In the genomic region with DNA sequence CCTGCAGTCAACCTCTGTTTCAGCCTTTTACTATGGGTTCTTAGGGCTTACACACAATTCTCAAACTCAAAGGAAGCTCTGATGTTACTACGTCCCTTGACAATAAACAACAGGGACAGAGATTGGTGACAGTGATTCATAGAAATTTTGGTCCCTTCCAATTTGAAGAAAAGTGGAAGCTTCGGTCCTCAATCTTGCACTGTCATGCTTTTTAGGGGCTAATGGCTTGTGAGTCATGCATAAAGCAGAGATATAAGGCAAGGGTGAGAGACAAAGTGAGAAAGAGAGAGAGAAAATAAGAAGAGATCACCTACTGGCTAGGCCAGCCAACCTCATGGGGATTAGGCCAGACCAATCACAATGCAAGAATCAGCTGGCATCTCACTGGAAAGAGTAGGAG, we compare ENCODE assay signal across 2 cellular contexts.
TF ChIP-seq lines count a peak whose summit lies in the region.

No MANE protein-coding gene starts in this region.

TF ChIP-seq in IMR-90, 13 proteins besides CTCF, POLR2A, EP300 and RAD21:
- TF ChIP-seq NFE2L2 (IDR thresholded peaks at IDR 0.05; ENCODE audit: low read depth, low read length), result 0 out of 2 replicates have a peak, but pooled peaks have one; percentile 15
- no peak for TF ChIP-seq MXI1 (IDR thresholded peaks at IDR 0.05; ENCODE audit: borderline replicate concordance, low read depth, low read length)
- TF ChIP-seq, protein P1, sequence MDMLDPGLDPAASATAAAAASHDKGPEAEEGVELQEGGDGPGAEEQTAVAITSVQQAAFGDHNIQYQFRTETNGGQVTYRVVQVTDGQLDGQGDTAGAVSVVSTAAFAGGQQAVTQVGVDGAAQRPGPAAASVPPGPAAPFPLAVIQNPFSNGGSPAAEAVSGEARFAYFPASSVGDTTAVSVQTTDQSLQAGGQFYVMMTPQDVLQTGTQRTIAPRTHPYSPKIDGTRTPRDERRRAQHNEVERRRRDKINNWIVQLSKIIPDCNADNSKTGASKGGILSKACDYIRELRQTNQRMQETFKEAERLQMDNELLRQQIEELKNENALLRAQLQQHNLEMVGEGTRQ (IDR thresholded peaks at IDR 0.05; ENCODE audit: low read depth, low read length), result no peak
- TF ChIP-seq RFX5 (IDR thresholded peaks at IDR 0.05; ENCODE audit: low read depth, low read length), result no peak
- no peak for TF ChIP-seq CHD1 (IDR thresholded peaks at IDR 0.05; ENCODE audit: low read depth, low read length)
- no peak for TF ChIP-seq CEBPB (IDR thresholded peaks at IDR 0.05; ENCODE audit: low read depth, low read length)
- TF ChIP-seq FOS (IDR thresholded peaks at IDR 0.05; ENCODE audit: low read depth, low read length), result no peak

TF ChIP-seq in K562, 482 proteins besides CTCF, POLR2A, EP300 and RAD21 (continues in another document):
- TF ChIP-seq, protein P2, sequence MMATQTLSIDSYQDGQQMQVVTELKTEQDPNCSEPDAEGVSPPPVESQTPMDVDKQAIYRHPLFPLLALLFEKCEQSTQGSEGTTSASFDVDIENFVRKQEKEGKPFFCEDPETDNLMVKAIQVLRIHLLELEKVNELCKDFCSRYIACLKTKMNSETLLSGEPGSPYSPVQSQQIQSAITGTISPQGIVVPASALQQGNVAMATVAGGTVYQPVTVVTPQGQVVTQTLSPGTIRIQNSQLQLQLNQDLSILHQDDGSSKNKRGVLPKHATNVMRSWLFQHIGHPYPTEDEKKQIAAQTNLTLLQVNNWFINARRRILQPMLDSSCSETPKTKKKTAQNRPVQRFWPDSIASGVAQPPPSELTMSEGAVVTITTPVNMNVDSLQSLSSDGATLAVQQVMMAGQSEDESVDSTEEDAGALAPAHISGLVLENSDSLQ (IDR thresholded peaks at IDR 0.05), result peak; percentile 82
- no peak for TF ChIP-seq HNRNPH1 (optimal IDR thresholded peaks at IDR 0.05; ENCODE audit: low read depth, low read length)
- peak; percentile 97 for TF ChIP-seq ZNF316 (IDR thresholded peaks at IDR 0.05)
- TF ChIP-seq, protein P3, sequence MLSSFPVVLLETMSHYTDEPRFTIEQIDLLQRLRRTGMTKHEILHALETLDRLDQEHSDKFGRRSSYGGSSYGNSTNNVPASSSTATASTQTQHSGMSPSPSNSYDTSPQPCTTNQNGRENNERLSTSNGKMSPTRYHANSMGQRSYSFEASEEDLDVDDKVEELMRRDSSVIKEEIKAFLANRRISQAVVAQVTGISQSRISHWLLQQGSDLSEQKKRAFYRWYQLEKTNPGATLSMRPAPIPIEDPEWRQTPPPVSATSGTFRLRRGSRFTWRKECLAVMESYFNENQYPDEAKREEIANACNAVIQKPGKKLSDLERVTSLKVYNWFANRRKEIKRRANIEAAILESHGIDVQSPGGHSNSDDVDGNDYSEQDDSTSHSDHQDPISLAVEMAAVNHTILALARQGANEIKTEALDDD (IDR thresholded peaks at IDR 0.05), result peak; percentile 31; the same call in 1 of the 2 replicates
- TF ChIP-seq PRPF4 (IDR thresholded peaks at IDR 0.05; ENCODE audit: insufficient read depth, low read depth, low read length, poor library complexity, severe bottlenecking), result no peak
- peak; percentile 83 for TF ChIP-seq SMARCA4 (IDR thresholded peaks at IDR 0.05)
- TF ChIP-seq SMARCC2 (IDR thresholded peaks at IDR 0.05; ENCODE audit: low read depth), result 0 out of 2 replicates have a peak, but pooled peaks have one; percentile 25
- no peak for TF ChIP-seq ESRRA (IDR thresholded peaks at IDR 0.05; ENCODE audit: borderline replicate concordance, low read depth)
- no peak for TF ChIP-seq ZNF589 (CRISPR knock-in tag; IDR thresholded peaks at IDR 0.05; ENCODE audit: low read depth)
- TF ChIP-seq, protein P4, sequence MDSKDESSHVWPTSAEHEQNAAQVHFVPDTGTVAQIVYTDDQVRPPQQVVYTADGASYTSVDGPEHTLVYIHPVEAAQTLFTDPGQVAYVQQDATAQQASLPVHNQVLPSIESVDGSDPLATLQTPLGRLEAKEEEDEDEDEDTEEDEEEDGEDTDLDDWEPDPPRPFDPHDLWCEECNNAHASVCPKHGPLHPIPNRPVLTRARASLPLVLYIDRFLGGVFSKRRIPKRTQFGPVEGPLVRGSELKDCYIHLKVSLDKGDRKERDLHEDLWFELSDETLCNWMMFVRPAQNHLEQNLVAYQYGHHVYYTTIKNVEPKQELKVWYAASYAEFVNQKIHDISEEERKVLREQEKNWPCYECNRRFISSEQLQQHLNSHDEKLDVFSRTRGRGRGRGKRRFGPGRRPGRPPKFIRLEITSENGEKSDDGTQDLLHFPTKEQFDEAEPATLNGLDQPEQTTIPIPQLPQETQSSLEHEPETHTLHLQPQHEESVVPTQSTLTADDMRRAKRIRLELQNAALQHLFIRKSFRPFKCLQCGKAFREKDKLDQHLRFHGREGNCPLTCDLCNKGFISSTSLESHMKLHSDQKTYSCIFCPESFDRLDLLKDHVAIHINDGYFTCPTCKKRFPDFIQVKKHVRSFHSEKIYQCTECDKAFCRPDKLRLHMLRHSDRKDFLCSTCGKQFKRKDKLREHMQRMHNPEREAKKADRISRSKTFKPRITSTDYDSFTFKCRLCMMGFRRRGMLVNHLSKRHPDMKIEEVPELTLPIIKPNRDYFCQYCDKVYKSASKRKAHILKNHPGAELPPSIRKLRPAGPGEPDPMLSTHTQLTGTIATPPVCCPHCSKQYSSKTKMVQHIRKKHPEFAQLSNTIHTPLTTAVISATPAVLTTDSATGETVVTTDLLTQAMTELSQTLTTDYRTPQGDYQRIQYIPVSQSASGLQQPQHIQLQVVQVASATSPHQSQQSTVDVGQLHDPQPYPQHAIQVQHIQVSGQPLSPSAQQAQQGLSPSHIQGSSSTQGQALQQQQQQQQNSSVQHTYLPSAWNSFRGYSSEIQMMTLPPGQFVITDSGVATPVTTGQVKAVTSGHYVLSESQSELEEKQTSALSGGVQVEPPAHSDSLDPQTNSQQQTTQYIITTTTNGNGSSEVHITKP (IDR thresholded peaks at IDR 0.05; ENCODE audit: partially characterized antibody), result peak; percentile 93
- no peak for TF ChIP-seq RUNX1 (IDR thresholded peaks at IDR 0.05; ENCODE audit: low read depth)
- TF ChIP-seq, protein P5, sequence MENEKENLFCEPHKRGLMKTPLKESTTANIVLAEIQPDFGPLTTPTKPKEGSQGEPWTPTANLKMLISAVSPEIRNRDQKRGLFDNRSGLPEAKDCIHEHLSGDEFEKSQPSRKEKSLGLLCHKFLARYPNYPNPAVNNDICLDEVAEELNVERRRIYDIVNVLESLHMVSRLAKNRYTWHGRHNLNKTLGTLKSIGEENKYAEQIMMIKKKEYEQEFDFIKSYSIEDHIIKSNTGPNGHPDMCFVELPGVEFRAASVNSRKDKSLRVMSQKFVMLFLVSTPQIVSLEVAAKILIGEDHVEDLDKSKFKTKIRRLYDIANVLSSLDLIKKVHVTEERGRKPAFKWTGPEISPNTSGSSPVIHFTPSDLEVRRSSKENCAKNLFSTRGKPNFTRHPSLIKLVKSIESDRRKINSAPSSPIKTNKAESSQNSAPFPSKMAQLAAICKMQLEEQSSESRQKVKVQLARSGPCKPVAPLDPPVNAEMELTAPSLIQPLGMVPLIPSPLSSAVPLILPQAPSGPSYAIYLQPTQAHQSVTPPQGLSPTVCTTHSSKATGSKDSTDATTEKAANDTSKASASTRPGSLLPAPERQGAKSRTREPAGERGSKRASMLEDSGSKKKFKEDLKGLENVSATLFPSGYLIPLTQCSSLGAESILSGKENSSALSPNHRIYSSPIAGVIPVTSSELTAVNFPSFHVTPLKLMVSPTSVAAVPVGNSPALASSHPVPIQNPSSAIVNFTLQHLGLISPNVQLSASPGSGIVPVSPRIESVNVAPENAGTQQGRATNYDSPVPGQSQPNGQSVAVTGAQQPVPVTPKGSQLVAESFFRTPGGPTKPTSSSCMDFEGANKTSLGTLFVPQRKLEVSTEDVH (IDR thresholded peaks at IDR 0.05; ENCODE audit: low read depth, partially characterized antibody), result no peak
- peak; percentile 78 for TF ChIP-seq ARID1B (IDR thresholded peaks at IDR 0.05)
- TF ChIP-seq ATF7 (IDR thresholded peaks at IDR 0.05), result peak; percentile 32; the same call in 1 of the 2 replicates
- peak; percentile 44 to 74; a peak in 3 of 4 replicates for TF ChIP-seq FOXK2 (conservative IDR thresholded peaks at IDR 0.05 in 1 of 2, IDR thresholded peaks at IDR 0.05 in 1 of 2; ENCODE audit: low read depth in 2 of 2)
- TF ChIP-seq FOS (IDR thresholded peaks at IDR 0.05; ENCODE audit: extremely low read depth, insufficient read length), result no peak
- TF ChIP-seq TRIM24 (IDR thresholded peaks at IDR 0.05), result peak; percentile 44 to 58; a peak in 3 of 4 replicates
- TF ChIP-seq MAFG (tag; conservative IDR thresholded peaks at IDR 0.05), result peak; percentile 86
- TF ChIP-seq JUN (IDR thresholded peaks at IDR 0.05; ENCODE audit: borderline replicate concordance, low read depth, low read length), result peak; percentile 58; the same call in 1 of the 2 replicates
- TF ChIP-seq JUN (CRISPR knock-in tag; IDR thresholded peaks at IDR 0.05; ENCODE audit: borderline replicate concordance), result no peak
- TF ChIP-seq EP400 (IDR thresholded peaks at IDR 0.05), result 0 out of 2 replicates have a peak, but pooled peaks have one; percentile 22
- peak; percentile 78 for TF ChIP-seq SMARCE1 (IDR thresholded peaks at IDR 0.05)
- TF ChIP-seq NFE2 (IDR thresholded peaks at IDR 0.05; ENCODE audit: low read depth), result peak; percentile 84
- peak in 1 of 2 experiments; percentile 72; a peak in 2 of 4 replicates for TF ChIP-seq HDAC1 (IDR thresholded peaks at IDR 0.05)
- TF ChIP-seq, protein P6, sequence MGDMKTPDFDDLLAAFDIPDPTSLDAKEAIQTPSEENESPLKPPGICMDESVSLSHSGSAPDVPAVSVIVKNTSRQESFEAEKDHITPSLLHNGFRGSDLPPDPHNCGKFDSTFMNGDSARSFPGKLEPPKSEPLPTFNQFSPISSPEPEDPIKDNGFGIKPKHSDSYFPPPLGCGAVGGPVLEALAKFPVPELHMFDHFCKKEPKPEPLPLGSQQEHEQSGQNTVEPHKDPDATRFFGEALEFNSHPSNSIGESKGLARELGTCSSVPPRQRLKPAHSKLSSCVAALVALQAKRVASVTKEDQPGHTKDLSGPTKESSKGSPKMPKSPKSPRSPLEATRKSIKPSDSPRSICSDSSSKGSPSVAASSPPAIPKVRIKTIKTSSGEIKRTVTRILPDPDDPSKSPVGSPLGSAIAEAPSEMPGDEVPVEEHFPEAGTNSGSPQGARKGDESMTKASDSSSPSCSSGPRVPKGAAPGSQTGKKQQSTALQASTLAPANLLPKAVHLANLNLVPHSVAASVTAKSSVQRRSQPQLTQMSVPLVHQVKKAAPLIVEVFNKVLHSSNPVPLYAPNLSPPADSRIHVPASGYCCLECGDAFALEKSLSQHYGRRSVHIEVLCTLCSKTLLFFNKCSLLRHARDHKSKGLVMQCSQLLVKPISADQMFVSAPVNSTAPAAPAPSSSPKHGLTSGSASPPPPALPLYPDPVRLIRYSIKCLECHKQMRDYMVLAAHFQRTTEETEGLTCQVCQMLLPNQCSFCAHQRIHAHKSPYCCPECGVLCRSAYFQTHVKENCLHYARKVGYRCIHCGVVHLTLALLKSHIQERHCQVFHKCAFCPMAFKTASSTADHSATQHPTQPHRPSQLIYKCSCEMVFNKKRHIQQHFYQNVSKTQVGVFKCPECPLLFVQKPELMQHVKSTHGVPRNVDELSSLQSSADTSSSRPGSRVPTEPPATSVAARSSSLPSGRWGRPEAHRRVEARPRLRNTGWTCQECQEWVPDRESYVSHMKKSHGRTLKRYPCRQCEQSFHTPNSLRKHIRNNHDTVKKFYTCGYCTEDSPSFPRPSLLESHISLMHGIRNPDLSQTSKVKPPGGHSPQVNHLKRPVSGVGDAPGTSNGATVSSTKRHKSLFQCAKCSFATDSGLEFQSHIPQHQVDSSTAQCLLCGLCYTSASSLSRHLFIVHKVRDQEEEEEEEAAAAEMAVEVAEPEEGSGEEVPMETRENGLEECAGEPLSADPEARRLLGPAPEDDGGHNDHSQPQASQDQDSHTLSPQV (IDR thresholded peaks at IDR 0.05), result peak; percentile 62; the same call in 1 of the 2 replicates
- TF ChIP-seq BACH1 (tag; IDR thresholded peaks at IDR 0.05), result peak; percentile 86
